ENCODE assay signal across 10 cellular contexts in the genomic region with DNA sequence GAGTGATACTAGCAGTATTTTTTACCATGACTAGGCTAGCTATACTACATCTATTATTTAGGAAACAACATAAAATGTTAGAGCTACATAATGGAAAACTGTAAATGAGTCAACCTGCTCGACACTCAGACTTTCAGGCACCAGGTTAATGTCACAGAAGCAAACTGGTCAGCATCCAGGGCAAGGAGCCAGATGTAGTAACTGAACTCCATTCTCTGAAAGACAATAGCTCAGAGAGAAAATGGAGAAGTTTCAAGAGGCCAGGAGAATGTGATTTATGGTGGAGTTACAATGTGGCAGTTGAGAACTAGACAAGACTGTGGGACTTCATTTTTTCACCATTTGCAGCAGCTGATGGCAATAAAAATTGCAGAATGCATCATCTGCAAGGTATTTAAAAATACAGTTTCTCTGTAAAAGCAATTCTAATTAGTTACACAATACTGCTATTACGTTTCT.
DNase-seq lines count a peak whose midpoint lies in the region; TF ChIP-seq lines count a peak whose summit lies in the region.
"Had no signal": no experiment of that assay in that cellular context is flagged by ENCODE, and none has a peak within 500 bp of the region (broad histone marks: within the 10 kb centered on the region; RNA-seq: fewer than 3 reads in every experiment).

No MANE protein-coding gene starts in this region.

- no peaks in the 10 kb centered on the region for H3K27me3 ChIP-seq in smooth muscle cell (ENCODE audit: low read depth)
- no peaks in the 10 kb centered on the region for H3K27me3 ChIP-seq in CD4-positive, alpha-beta memory T cell (ENCODE audit: insufficient read depth, low read length)

- CTCF ChIA-PET in CD4-positive, alpha-beta memory T cell (lab: Charles Lee; ENCODE audit: partially characterized antibody) = no interaction called here

- peak overlapping the region; percentile 22 for H2AFZ ChIP-seq in smooth muscle cell (ENCODE audit: low read depth)

- H3K4me2 ChIP-seq in smooth muscle cell = peak overlapping the region; percentile 22

- H3K27ac Mint-ChIP-seq in osteocyte (ENCODE audit: unreplicated experiment) = no peak overlapping the region
- H3K27ac Mint-ChIP-seq in CD4-positive, alpha-beta memory T cell = no peak overlapping the region
- H3K27ac Mint-ChIP-seq: activated naive CD8-positive, alpha-beta T cell treated with anti-CD3 and anti-CD28 coated beads, Interleukin-2, amount 10 ng/mL, durations not matched to agents 7 days and 5 days; progenitor cell of endocrine pancreas had no signal

- no peak overlapping the region for H3K9ac ChIP-seq in smooth muscle cell (ENCODE audit: low read depth)

- no peaks in the 10 kb centered on the region for H3K79me2 ChIP-seq in smooth muscle cell (ENCODE audit: low read depth)

- H3K9me3 Mint-ChIP-seq in osteocyte (ENCODE audit: unreplicated experiment) = peaks cover 27% of the 10 kb centered on the region
- peaks cover 0 to 27% (median 14%) of the 10 kb centered on the region in 8 donors for H3K9me3 Mint-ChIP-seq in CD4-positive, alpha-beta memory T cell

- no peak for TF ChIP-seq CTCF in smooth muscle cell (IDR thresholded peaks at IDR 0.05; ENCODE audit: borderline replicate concordance, insufficient read depth, poor library complexity, severe bottlenecking)
- TF ChIP-seq CTCF in osteocyte (IDR thresholded peaks at IDR 0.05) = no peak

- DNase-seq in NCI-H2081 (lab: John Stamatoyannopoulos, UW) = peak; percentile 23 to 86
- DNase-seq in NCI-H2081 treated with DMSO at 0.1 percent for 48 hours (lab: John Stamatoyannopoulos, UW) = no peak
- DNase-seq in NCI-H2196 (lab: John Stamatoyannopoulos, UW; ENCODE audit: unreplicated experiment) = peak; percentile 52
- DNase-seq in dermis microvascular lymphatic vessel endothelial cell (ENCODE audit: low read depth in 2 of 2) = peak; percentile 79 to 93
- no peak for DNase-seq in smooth muscle cell (lab: John Stamatoyannopoulos, UW; ENCODE audit: unreplicated experiment)
- DNase-seq in OCI-M2 (lab: John Stamatoyannopoulos, UW; ENCODE audit: unreplicated experiment) = no peak
- no peak for DNase-seq in osteocyte (ENCODE audit: extremely low spot score, unreplicated experiment)
- DNase-seq in CD4-positive, alpha-beta memory T cell = no peak
- DNase-seq: activated naive CD8-positive, alpha-beta T cell treated with anti-CD3 and anti-CD28 coated beads, Interleukin-2, amount 10 ng/mL, durations not matched to agents 7 days and 5 days had no signal

- no peaks in the 10 kb centered on the region for H3K4me1 Mint-ChIP-seq in osteocyte (ENCODE audit: unreplicated experiment)
- no peaks in the 10 kb centered on the region for H3K4me1 Mint-ChIP-seq in CD4-positive, alpha-beta memory T cell
- H3K4me1 Mint-ChIP-seq: activated naive CD8-positive, alpha-beta T cell treated with anti-CD3 and anti-CD28 coated beads, Interleukin-2, amount 10 ng/mL, durations not matched to agents 7 days and 5 days had no signal

- peaks cover 6% of the 10 kb centered on the region for H3K36me3 Mint-ChIP-seq in osteocyte (ENCODE audit: unreplicated experiment)
- no peaks in the 10 kb centered on the region for H3K36me3 Mint-ChIP-seq in CD4-positive, alpha-beta memory T cell
- H3K36me3 Mint-ChIP-seq: activated naive CD8-positive, alpha-beta T cell treated with anti-CD3 and anti-CD28 coated beads, Interleukin-2, amount 10 ng/mL, durations not matched to agents 7 days and 5 days had no signal

- POLR2A ChIA-PET in CD4-positive, alpha-beta memory T cell (lab: Charles Lee; ENCODE audit: partially characterized antibody) = no interaction called here

- H3K27me3 Mint-ChIP-seq in osteocyte (ENCODE audit: unreplicated experiment) = no peaks in the 10 kb centered on the region
- H3K27me3 Mint-ChIP-seq in CD4-positive, alpha-beta memory T cell = no peaks in the 10 kb centered on the region
- H3K27me3 Mint-ChIP-seq: activated naive CD8-positive, alpha-beta T cell treated with anti-CD3 and anti-CD28 coated beads, Interleukin-2, amount 10 ng/mL, durations not matched to agents 7 days and 5 days; progenitor cell of endocrine pancreas had no signal

- H4K20me1 ChIP-seq in smooth muscle cell (ENCODE audit: low read depth) = no peaks in the 10 kb centered on the region

- intact Hi-C loops in CD4-positive, alpha-beta memory T cell (cut with micrococcal nuclease) = no loop called here

- peaks cover 7% of the 10 kb centered on the region for H3K36me3 ChIP-seq in smooth muscle cell (ENCODE audit: low read depth)
- H3K36me3 ChIP-seq in CD4-positive, alpha-beta memory T cell (ENCODE audit: insufficient read depth, low read length) = no peaks in the 10 kb centered on the region

- peak overlapping the region; percentile 77 for H3K27ac ChIP-seq in smooth muscle cell (ENCODE audit: low read depth)
- H3K27ac ChIP-seq in CD4-positive, alpha-beta memory T cell (ENCODE audit: low read depth, low read length) = no peak overlapping the region

- no peak overlapping the region for H3K4me3 ChIP-seq in smooth muscle cell
- no peak overlapping the region for H3K4me3 ChIP-seq in CD4-positive, alpha-beta memory T cell (ENCODE audit: low read length in 2 of 2)

- H3K4me3 Mint-ChIP-seq in osteocyte (ENCODE audit: unreplicated experiment) = no peak overlapping the region
- H3K4me3 Mint-ChIP-seq in CD4-positive, alpha-beta memory T cell = no peak overlapping the region
- H3K4me3 Mint-ChIP-seq: activated naive CD8-positive, alpha-beta T cell treated with anti-CD3 and anti-CD28 coated beads, Interleukin-2, amount 10 ng/mL, durations not matched to agents 7 days and 5 days had no signal

- H3K9me3 ChIP-seq in smooth muscle cell (replicated peaks; ENCODE audit: low read depth) = peaks cover 20% of the 10 kb centered on the region
- no peaks in the 10 kb centered on the region for H3K9me3 ChIP-seq in CD4-positive, alpha-beta memory T cell (ENCODE audit: control insufficient read depth in 1 of 2, low read length in 2 of 2)

- no peaks in the 10 kb centered on the region for H3F3A ChIP-seq in smooth muscle cell (ENCODE audit: low read depth)

- WGBS in smooth muscle cell (ENCODE audit: low lambda C conversion rate) = 47% methylated on average over 2 of the region's 2 CpGs

- H3K4me1 ChIP-seq in smooth muscle cell (ENCODE audit: low read depth) = peaks cover 3% of the 10 kb centered on the region
- no peaks in the 10 kb centered on the region for H3K4me1 ChIP-seq in CD4-positive, alpha-beta memory T cell (ENCODE audit: insufficient read depth, low read length)

Comparison
In these comparisons a context has a peak if more than half of its experiments do, and no peak if none do; other contexts are left out.
1. DNase-seq: peak in NCI-H2081 (2 of 2), NCI-H2196 (single experiment) and dermis microvascular lymphatic vessel endothelial cell (2 of 2); none in NCI-H2081 treated with DMSO at 0.1 percent for 48 hours (single experiment), smooth muscle cell (single experiment), OCI-M2 (single experiment), osteocyte (single experiment) and CD4-positive, alpha-beta memory T cell (0 of 5).